9 cellular contexts compared by ENCODE assay signal in the genomic region with DNA sequence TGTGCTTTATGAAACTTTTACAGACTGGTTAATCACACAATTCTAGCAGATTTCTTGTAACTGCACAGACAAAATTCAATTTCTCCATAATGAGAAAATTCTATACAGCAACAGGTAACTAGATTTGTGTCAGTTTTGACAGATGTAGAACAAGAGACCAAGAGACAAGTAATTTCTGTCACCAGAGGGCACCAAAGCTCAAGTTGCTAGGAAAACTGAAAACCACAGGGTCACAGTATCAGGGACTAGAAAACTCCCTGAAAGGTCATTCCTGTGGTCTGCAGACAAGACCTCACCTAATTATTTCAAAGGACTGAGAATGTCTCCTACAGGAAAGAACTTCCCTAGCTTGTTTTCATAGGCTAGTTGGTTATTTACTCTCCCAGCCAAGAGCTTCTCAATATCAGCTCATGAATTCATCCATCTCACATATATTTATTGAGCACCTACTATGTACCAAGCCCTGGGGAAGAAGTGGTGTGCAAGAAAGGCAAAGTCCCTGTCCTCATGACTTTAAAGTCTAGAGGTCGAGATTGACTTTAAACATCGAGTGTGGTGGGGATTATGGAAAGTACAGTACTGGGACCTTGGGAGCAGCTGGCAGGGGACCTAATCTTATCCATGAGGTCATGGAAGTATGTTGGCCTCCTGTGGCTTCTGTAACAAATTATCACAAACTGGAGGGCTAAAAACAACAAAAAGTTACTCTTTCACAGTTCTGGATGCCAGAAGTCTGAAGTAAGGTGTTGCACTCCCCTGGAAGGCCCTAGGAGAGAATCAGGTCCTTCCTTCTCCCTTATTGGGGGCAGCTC. TPM values are rescaled to one million over a fixed set of nuclear protein-coding genes. Genes with fewer than 3 reads are reported as not detected.
A peak's percentile ranks its signal among the peaks of the same experiment; 100 is the strongest.
DNase-seq lines count a peak whose midpoint lies in the region; ATAC-seq and TF ChIP-seq lines count a peak whose summit lies in the region.
"Had no signal": no experiment of that assay in that cellular context is flagged by ENCODE, and none has a peak within 500 bp of the region (broad histone marks: within the 10 kb centered on the region; RNA-seq: fewer than 3 reads in every experiment).

No MANE protein-coding gene starts in this region.

- H3K36me3 Mint-ChIP-seq in activated T-cell treated with anti-CD3 and anti-CD28 coated beads, Interleukin-2, amount 50 U/mL, for 4 hours (ENCODE audit: insufficient read depth): no peaks in the 10 kb centered on the region

- TF ChIP-seq CTCF in HL-60 (IDR thresholded peaks at IDR 0.05; ENCODE audit: insufficient read depth, low read length): peak; percentile 45
- peak; percentile 95 for TF ChIP-seq CTCF in OCI-LY3 (IDR thresholded peaks at IDR 0.05; ENCODE audit: low read depth, low read length)
- peak; percentile 69 for TF ChIP-seq CTCF in upper lobe of right lung (IDR thresholded peaks at IDR 0.05)

- H3K4me2 ChIP-seq in OCI-LY3 (ENCODE audit: low read length): no peak overlapping the region

- no peaks in the 10 kb centered on the region for H3K79me2 ChIP-seq in OCI-LY3 (ENCODE audit: low read length)

- H3K27me3 Mint-ChIP-seq in activated T-cell treated with anti-CD3 and anti-CD28 coated beads, Interleukin-2, amount 50 U/mL, for 4 hours (ENCODE audit: low read depth): peaks cover 6% of the 10 kb centered on the region

- peaks cover 15% of the 10 kb centered on the region for H3K4me1 Mint-ChIP-seq in activated T-cell treated with anti-CD3 and anti-CD28 coated beads, Interleukin-2, amount 50 U/mL, for 4 hours (ENCODE audit: low read depth)

- intact Hi-C loops in left colon (cut with DNase I, micrococcal nuclease): loop anchor here in 1 of 2 donors (10.0 kb wide), 1 partner anchor 51 kb away; no protein-coding TSS in a partner anchor
- intact Hi-C loops in upper lobe of right lung (cut with DNase I): no loop called here

- H2AFZ ChIP-seq in OCI-LY3 (ENCODE audit: low read depth, low read length): no peak overlapping the region

- H3K9me3 Mint-ChIP-seq in activated T-cell treated with anti-CD3 and anti-CD28 coated beads, Interleukin-2, amount 50 U/mL, for 4 hours: no peaks in the 10 kb centered on the region

- DNase-seq in activated T-cell treated with anti-CD3 and anti-CD28 coated beads for 4 hours: peak; percentile 19
- no peak for DNase-seq in activated T-cell treated with anti-CD3 and anti-CD28 coated beads, Interleukin-2, amount 50 U/mL, for 4 hours
- DNase-seq in HL-60 (ENCODE audit: low read depth in 1 of 2, low spot score in 1 of 2): peak; percentile 31 to 54
- peak; percentile 22 for DNase-seq in central memory CD4-positive, alpha-beta T cell
- DNase-seq in left colon: peak in 1 of 2 donors; percentile 17
- no peak for DNase-seq in upper lobe of right lung

- no peak overlapping the region for H3K4me3 ChIP-seq in HL-60 (replicated peaks; ENCODE audit: insufficient read depth, low read length)
- no peak overlapping the region for H3K4me3 ChIP-seq in OCI-LY3 (ENCODE audit: low read length)
- H3K4me3 ChIP-seq in upper lobe of right lung: no peak overlapping the region

- H3K27ac ChIP-seq in HL-60 (replicated peaks): no peak overlapping the region
- H3K27ac ChIP-seq in OCI-LY3 (ENCODE audit: low read length): no peak overlapping the region
- no peak overlapping the region for H3K27ac ChIP-seq in upper lobe of right lung

- no peak overlapping the region for H3K9ac ChIP-seq in OCI-LY3 (ENCODE audit: low read length)

- no peak overlapping the region for H3K4me3 Mint-ChIP-seq in activated T-cell treated with anti-CD3 and anti-CD28 coated beads, Interleukin-2, amount 50 U/mL, for 4 hours
- H3K4me3 Mint-ChIP-seq: activated naive CD8-positive, alpha-beta T cell had no signal

- no peaks in the 10 kb centered on the region for H4K20me1 ChIP-seq in OCI-LY3 (ENCODE audit: insufficient read depth, low read length)

- H3K27me3 ChIP-seq in HL-60 (ENCODE audit: insufficient read depth, poor library complexity, severe bottlenecking): no peaks in the 10 kb centered on the region
- H3K27me3 ChIP-seq in OCI-LY3 (ENCODE audit: low read depth, low read length): peaks cover 35% of the 10 kb centered on the region
- H3K27me3 ChIP-seq in upper lobe of right lung: no peaks in the 10 kb centered on the region

- H3K9me3 ChIP-seq in OCI-LY3 (ENCODE audit: insufficient read depth, low read length): no peaks in the 10 kb centered on the region
- no peaks in the 10 kb centered on the region for H3K9me3 ChIP-seq in upper lobe of right lung

- H3K36me3 ChIP-seq in OCI-LY3 (replicated peaks; ENCODE audit: low read depth, low read length) (no peaks in the 10 kb centered on the region), upper lobe of right lung (no peaks in the 10 kb centered on the region)

- H3K4me1 ChIP-seq in OCI-LY3 (ENCODE audit: low read length) (no peaks in the 10 kb centered on the region), upper lobe of right lung (peaks cover 5% of the 10 kb centered on the region)

- no peak for ATAC-seq in activated T-cell treated with anti-CD3 and anti-CD28 coated beads, Interleukin-2, amount 50 U/mL, for 4 hours
- ATAC-seq in left colon (peak; percentile 64), upper lobe of right lung (peak; percentile 76), HG02678 (IDR thresholded peaks at IDR 0.05; ENCODE audit: unreplicated experiment) (no peak)

RNA-seq across cellular contexts. Expression of a gene that starts 47.8 kb away (rescaled TPM):
- total RNA-seq in activated T-cell treated with anti-CD3 and anti-CD28 coated beads, Interleukin-2, amount 50 U/mL, for 4 hours: 10 to 100 TPM; 11.1 to 16.6 (median 14.5) TPM
- total RNA-seq in left colon (10 to 100 TPM; 17.6 to 23.8 TPM), upper lobe of right lung (44.9 TPM)

Comparison
In these comparisons a context has a peak if more than half of its experiments do, and no peak if none do; other contexts are left out.
1. DNase-seq: peak in activated T-cell treated with anti-CD3 and anti-CD28 coated beads for 4 hours (single experiment), HL-60 (2 of 2) and central memory CD4-positive, alpha-beta T cell (single experiment); none in activated T-cell treated with anti-CD3 and anti-CD28 coated beads, Interleukin-2, amount 50 U/mL, for 4 hours (single experiment) and upper lobe of right lung (single experiment).
2. ATAC-seq: peak in left colon (single experiment) and upper lobe of right lung (single experiment); none in activated T-cell treated with anti-CD3 and anti-CD28 coated beads, Interleukin-2, amount 50 U/mL, for 4 hours (0 of 2) and HG02678 (single experiment).
3. CTCF ChIP-seq: peak in every context shown above with its lines; median percentile 95 in OCI-LY3; 69 in upper lobe of right lung; 45 in HL-60.